8 cellular contexts compared by ENCODE assay signal in the genomic region with DNA sequence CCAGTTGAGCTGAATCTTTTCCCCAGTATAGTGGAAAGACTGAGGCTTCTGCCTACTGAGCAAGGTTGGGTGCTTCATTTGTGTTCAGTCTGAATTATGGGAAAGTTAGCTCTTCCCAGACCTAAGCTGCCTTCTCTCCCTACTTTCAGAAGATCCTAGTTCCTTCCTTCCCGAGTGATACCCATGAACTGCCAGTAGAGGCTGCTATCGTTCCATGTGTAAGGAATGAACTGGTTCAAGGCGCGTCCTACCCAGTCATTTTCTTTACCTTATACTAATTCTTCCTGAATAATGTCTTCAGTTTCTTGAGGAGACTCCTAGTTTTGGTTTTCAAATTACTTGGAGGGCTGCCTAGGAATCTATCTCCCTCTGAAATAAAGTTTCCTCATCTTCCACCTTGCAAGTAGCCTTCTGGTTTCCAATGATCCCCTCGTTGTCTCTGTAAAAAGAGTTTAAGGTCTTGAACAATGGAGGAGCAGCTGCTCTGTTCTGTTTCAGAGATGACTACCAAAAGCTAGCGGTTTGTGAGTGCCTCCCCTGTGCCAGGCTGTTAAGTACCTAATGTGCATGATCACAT. TPM values are rescaled to one million over a fixed set of nuclear protein-coding genes. Genes with fewer than 3 reads are reported as not detected.
DNase-seq lines count a peak whose midpoint lies in the region; ATAC-seq, FAIRE-seq and TF ChIP-seq lines count a peak whose summit lies in the region.

No MANE protein-coding gene starts in this region.

- intact Hi-C loops in thyroid gland (cut with DNase I): no loop called here

- TF ChIP-seq POLR2A in GM12891 (IDR thresholded peaks at IDR 0.05; ENCODE audit: low read depth, low read length) (no peak), thyroid gland (IDR thresholded peaks at IDR 0.05) (no peak)

- H3K27me3 Mint-ChIP-seq in brain: no peaks in the 10 kb centered on the region

- no peaks in the 10 kb centered on the region for H3K4me1 ChIP-seq in thyroid gland

- no peak for ATAC-seq in HG03045 (IDR thresholded peaks at IDR 0.05; ENCODE audit: unreplicated experiment)

- DNase-seq in AG09319 (ENCODE audit: extremely low read depth, low read depth) (peak; percentile 43), GM12891 (ENCODE audit: insufficient read length, low spot score) (no peak), NCI-H345 treated with DMSO at 0.1 percent for 48 hours (lab: John Stamatoyannopoulos, UW; ENCODE audit: unreplicated experiment) (peak; percentile 31), islet precursor cell (peak; percentile 79), thyroid gland (peak; percentile 21 to 29)
- no peak for DNase-seq in activated CD4-positive, CD25-positive, alpha-beta regulatory T cell treated with anti-CD3 and anti-CD28 coated beads, Interleukin-2, amount 50 U/mL, for 72 hours

- peak; percentile 69 for FAIRE-seq in GM12891 (lab: Jason Lieb, UNC)

- peak overlapping the region in 3 of 5 experiments; percentile 2 to 62 (median 45) for H3K27ac Mint-ChIP-seq in brain

- TF ChIP-seq CTCF in AG09319 (IDR thresholded peaks at IDR 0.05; ENCODE audit: low read depth, low read length) (peak; percentile 100), brain (conservative IDR thresholded peaks at IDR 0.05) (peak; percentile 87 to 88), thyroid gland (IDR thresholded peaks at IDR 0.05) (peak; percentile 76 to 98 (median 90))

- no peak overlapping the region for H3K4me3 ChIP-seq in thyroid gland (replicated peaks in 1 of 3)

- WGBS in thyroid gland, 2 donors: 41 to 46% methylated on average over 6 of the region's 6 CpGs

- H3K27ac ChIP-seq in thyroid gland: no peak overlapping the region

- H3K27me3 ChIP-seq in thyroid gland: no peaks in the 10 kb centered on the region

- peaks cover 33 to 46% of the 10 kb centered on the region in 2 donors for H3K36me3 ChIP-seq in thyroid gland

- H3K36me3 Mint-ChIP-seq in brain: peaks cover 36% of the 10 kb centered on the region

- peak overlapping the region in 1 of 5 experiments; percentile 58 for H3K4me3 Mint-ChIP-seq in brain

- no peaks in the 10 kb centered on the region for H3K9me3 Mint-ChIP-seq in brain

- no peaks in the 10 kb centered on the region for H3K4me1 Mint-ChIP-seq in brain

- no peaks in the 10 kb centered on the region for H3K9me3 ChIP-seq in thyroid gland

TF ChIP-seq in GM12891, 5 proteins besides CTCF, POLR2A, EP300 and RAD21:
- TF ChIP-seq SPI1 (IDR thresholded peaks at IDR 0.05; ENCODE audit: low read depth, low read length) (0 out of 2 replicates have a peak, but pooled peaks have one; percentile 16), PAX5 (IDR thresholded peaks at IDR 0.05; ENCODE audit: insufficient read depth, low read length, severe bottlenecking) (no peak)

RNA-seq across cellular contexts. Expression of a gene that starts 0.9 kb away (rescaled TPM):
- polyA plus RNA-seq in GM12891 (2012; ENCODE audit: low read depth, missing spikeins): 0.44 TPM
- 0.31 TPM for polyA plus RNA-seq in brain (ENCODE audit: insufficient read depth, low read depth, low replicate concordance)
- 1 to 10 TPM in 3 of 4 donors, under 1 TPM in 1; 0.93 to 1.7 (median 1.3) TPM for total RNA-seq in thyroid gland

RNA-seq across cellular contexts. Expression of a gene that starts 7.6 kb away (rescaled TPM):
- polyA plus RNA-seq in GM12891 (2012; ENCODE audit: low read depth, missing spikeins): 0.17 TPM
- polyA plus RNA-seq in brain (ENCODE audit: insufficient read depth, low read depth, low replicate concordance): 1.1 TPM
- 10 to 100 TPM in 1 of 4 donors, 1 to 10 TPM in 3; 4.2 to 11.6 (median 5.8) TPM for total RNA-seq in thyroid gland

RNA-seq across cellular contexts. Expression of a gene that starts 10.2 kb away (rescaled TPM):
- polyA plus RNA-seq in GM12891 (2012; ENCODE audit: low read depth, missing spikeins): 90.7 TPM
- 137 TPM for polyA plus RNA-seq in brain (ENCODE audit: insufficient read depth, low read depth, low replicate concordance)
- total RNA-seq in thyroid gland: 100 to 1,000 TPM in 1 of 4 donors, 10 to 100 TPM in 3; 78.3 to 119 (median 85.4) TPM

RNA-seq across cellular contexts. Expression of a gene that starts 19.4 kb away (rescaled TPM):
- 59.5 TPM for polyA plus RNA-seq in GM12891 (2012; ENCODE audit: low read depth, missing spikeins)
- 42.7 TPM for polyA plus RNA-seq in brain (ENCODE audit: insufficient read depth, low read depth, low replicate concordance)
- 100 to 1,000 TPM; 107 to 213 (median 120) TPM for total RNA-seq in thyroid gland

RNA-seq across cellular contexts. Expression of a gene that starts 44.8 kb away (rescaled TPM):
- polyA plus RNA-seq in GM12891 (2012; ENCODE audit: low read depth, missing spikeins): 0.63 TPM
- polyA plus RNA-seq in brain (ENCODE audit: insufficient read depth, low read depth, low replicate concordance): 0.31 TPM
- under 1 TPM in 1 of 4 donors, not detected in 3; 0.27 TPM for total RNA-seq in thyroid gland

Comparison
In these comparisons a context has a peak if more than half of its experiments do, and no peak if none do; other contexts are left out.
1. DNase-seq: peak in AG09319 (single experiment), NCI-H345 treated with DMSO at 0.1 percent for 48 hours (single experiment), islet precursor cell (single experiment) and thyroid gland (2 of 2); none in GM12891 (single experiment) and activated CD4-positive, CD25-positive, alpha-beta regulatory T cell treated with anti-CD3 and anti-CD28 coated beads, Interleukin-2, amount 50 U/mL, for 72 hours (single experiment).
2. Peak in every context shown above with its lines, with median percentiles within 50 percentile points of each other: CTCF ChIP-seq.